In the genomic region with DNA sequence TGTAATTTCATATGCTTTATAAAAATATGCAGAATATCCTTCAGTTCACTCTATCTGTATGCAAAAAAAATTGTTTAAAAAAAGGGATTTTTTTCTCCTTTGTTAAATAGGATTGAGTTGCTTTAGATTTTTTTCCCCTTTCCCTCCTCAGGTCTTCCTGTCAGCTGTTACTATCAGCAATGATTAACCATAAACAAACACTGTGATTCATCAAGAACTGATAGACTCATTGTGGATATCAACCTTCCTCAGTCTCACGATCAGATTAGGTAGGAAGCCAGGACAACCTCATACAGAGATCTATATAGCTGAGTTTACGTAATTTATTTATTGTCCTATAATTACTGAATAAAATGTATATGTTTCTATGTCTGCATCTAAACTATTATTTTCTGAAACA, we compare ENCODE assay signal across 13 cellular contexts.
DNase-seq lines count a peak whose midpoint lies in the region; ATAC-seq and TF ChIP-seq lines count a peak whose summit lies in the region.
"Had no signal": no experiment of that assay in that cellular context is flagged by ENCODE, and none has a peak within 500 bp of the region (broad histone marks: within the 10 kb centered on the region; RNA-seq: fewer than 3 reads in every experiment).

No MANE protein-coding gene starts in this region.

- TF ChIP-seq POLR2A in esophagus squamous epithelium (IDR thresholded peaks at IDR 0.05), result no peak

- intact Hi-C loops in esophagus squamous epithelium (cut with DNase I), result no loop called here

- peak; percentile 66 for DNase-seq in ACHN
- peak; percentile 29 for DNase-seq in HuH-7.5 (ENCODE audit: low spot score)
- DNase-seq in astrocyte of the spinal cord (ENCODE audit: low read depth, low spot score), result peak; percentile 18
- peak; percentile 74 for DNase-seq in kidney glomerular epithelial cell (lab: John Stamatoyannopoulos, UW)
- DNase-seq in NCI-H2171 (lab: John Stamatoyannopoulos, UW), result no peak
- DNase-seq in cerebellar nuclear complex (lab: John Stamatoyannopoulos, UW), result no peak
- no peak for DNase-seq in esophagus squamous epithelium (lab: John Stamatoyannopoulos, UW)
- DNase-seq: activated CD4-positive, alpha-beta T cell treated with anti-CD3 and anti-CD28 coated beads, Interleukin-2, amount 50 U/mL, for 48 hours had no signal

- H3K27ac ChIP-seq in esophagus squamous epithelium, result no peak overlapping the region
- H3K27ac ChIP-seq: ascending aorta, SJCRH30, skin epidermis had no signal

- no peak for ATAC-seq in HG03025 (IDR thresholded peaks at IDR 0.05; ENCODE audit: low FRiP score, unreplicated experiment)
- ATAC-seq: stimulated activated effector memory CD8-positive, alpha-beta T cell treated with anti-CD3 and anti-CD28 coated beads, Interleukin-12 subunit alpha, Interleukin-12 subunit beta, amount 100 ng/mL, for 72 hours had no signal

- WGBS in esophagus squamous epithelium, 2 donors, result 71 to 74% methylated on average over 2 of the region's 2 CpGs

- H3K4me3 ChIP-seq in astrocyte of the spinal cord (ENCODE audit: low read depth, low read length) (no peak overlapping the region), esophagus squamous epithelium (no peak overlapping the region)
- H3K4me3 ChIP-seq: ascending aorta, SJCRH30, skin epidermis had no signal

- no peaks in the 10 kb centered on the region for H3K4me1 ChIP-seq in esophagus squamous epithelium
- H3K4me1 ChIP-seq: ascending aorta had no signal

- TF ChIP-seq CTCF in astrocyte of the spinal cord (IDR thresholded peaks at IDR 0.05; ENCODE audit: low read depth, low read length), result no peak
- TF ChIP-seq CTCF in esophagus squamous epithelium (IDR thresholded peaks at IDR 0.05), result no peak

- H3K9me3 ChIP-seq in esophagus squamous epithelium, result no peaks in the 10 kb centered on the region
- H3K9me3 ChIP-seq: ascending aorta, SJCRH30 had no signal

- H3K36me3 ChIP-seq in esophagus squamous epithelium, result no peaks in the 10 kb centered on the region
- H3K36me3 ChIP-seq: ascending aorta, SJCRH30 had no signal

- no peaks in the 10 kb centered on the region for H3K27me3 ChIP-seq in esophagus squamous epithelium
- H3K27me3 ChIP-seq: ascending aorta, SJCRH30 had no signal

- in situ Hi-C loops in ACHN (cut with HindIII; ENCODE audit: low pct_ligation_motif_present, low pct_unique_long_range_greater_than_20kb, low sequenced_read_pairs), result no loop called here
- in situ Hi-C loops in astrocyte of the spinal cord (cut with HindIII; ENCODE audit: low sequenced_read_pairs), result no loop called here

Comparison
In these comparisons a context has a peak if more than half of its experiments do, and no peak if none do; other contexts are left out.
1. DNase-seq: peak in ACHN (single experiment), HuH-7.5 (single experiment), astrocyte of the spinal cord (single experiment) and kidney glomerular epithelial cell (single experiment); none in NCI-H2171 (single experiment), cerebellar nuclear complex (0 of 2) and esophagus squamous epithelium (single experiment).